15 cellular contexts compared by ENCODE assay signal in genomic region chr9:4686584-4686983, GRCh38. TPM values are rescaled to one million over a fixed set of nuclear protein-coding genes. Genes with fewer than 3 reads are reported as not detected.
"Had no signal": no experiment of that assay in that cellular context is flagged by ENCODE, and none has a peak within 500 bp of the region (broad histone marks: within the 10 kb centered on the region; RNA-seq: fewer than 3 reads in every experiment).

No MANE protein-coding gene starts in this region.

- H3K4me1 Mint-ChIP-seq: nephron progenitor cell, WTC11 had no signal

- H3K4me3 Mint-ChIP-seq: activated naive CD4-positive, alpha-beta T cell treated with anti-CD3 and anti-CD28 coated beads for 36 hours; activated T-helper 1 cell treated with anti-CD3 and anti-CD28 coated beads, Interleukin-12 subunit alpha, Interleukin-12 subunit beta, Interleukin-2, Interleukin-4 antibody, amounts not matched to agents 30 ng/mL and 10 ng/mL and 1 ng/mL, durations not matched to agents 14 hours and 24 hours and 36 hours; endodermal cell; nephron progenitor cell; WTC11 had no signal

- H3K4me3 ChIP-seq: body of pancreas, transverse colon had no signal

- H3K27me3 ChIP-seq: body of pancreas, transverse colon had no signal

- H3K27ac Mint-ChIP-seq: activated naive CD4-positive, alpha-beta T cell treated with anti-CD3 and anti-CD28 coated beads for 36 hours; activated T-helper 1 cell treated with anti-CD3 and anti-CD28 coated beads, Interleukin-12 subunit alpha, Interleukin-12 subunit beta, Interleukin-2, Interleukin-4 antibody, amounts not matched to agents 30 ng/mL and 10 ng/mL and 1 ng/mL, durations not matched to agents 14 hours and 24 hours and 36 hours; nephron progenitor cell; WTC11 had no signal

- H3K27ac ChIP-seq: body of pancreas had no signal

- H3K9me3 ChIP-seq: body of pancreas, SK-N-SH, transverse colon had no signal

- DNase-seq: activated CD4-positive, alpha-beta T cell treated with anti-CD3 and anti-CD28 coated beads for 48 hours; activated naive CD4-positive, alpha-beta T cell treated with anti-CD3 and anti-CD28 coated beads for 36 hours; body of pancreas; cerebellar nuclear complex; endodermal cell; foreskin fibroblast; head of caudate nucleus; nephron progenitor cell; SK-N-SH; stimulated activated CD4-positive, alpha-beta T cell treated with anti-CD3 and anti-CD28 coated beads, Interleukin-15, amount 100 ng/mL, for 24 hours; stimulated activated CD4-positive, alpha-beta T cell treated with anti-CD3 and anti-CD28 coated beads, Interleukin-4, amount 100 ng/mL, for 4 hours; T-helper 1 cell; transverse colon had no signal

- H3K9me3 Mint-ChIP-seq: activated naive CD4-positive, alpha-beta T cell treated with anti-CD3 and anti-CD28 coated beads for 36 hours; activated T-helper 1 cell treated with anti-CD3 and anti-CD28 coated beads, Interleukin-12 subunit alpha, Interleukin-12 subunit beta, Interleukin-2, Interleukin-4 antibody, amounts not matched to agents 30 ng/mL and 10 ng/mL and 1 ng/mL, durations not matched to agents 14 hours and 24 hours and 36 hours; endodermal cell; nephron progenitor cell; WTC11 had no signal

RNA-seq across cellular contexts. Expression of gene SPATA6L, which starts 20.3 kb away (rescaled TPM):
- total RNA-seq: activated T-helper 1 cell treated with anti-CD3 and anti-CD28 coated beads, Interleukin-12 subunit alpha, Interleukin-12 subunit beta, Interleukin-2, Interleukin-4 antibody, amounts not matched to agents 30 ng/mL and 10 ng/mL and 1 ng/mL, durations not matched to agents 14 hours and 24 hours and 36 hours had no signal
